In genomic region chr11:109422755-109423113, GRCh38 we compare ENCODE assay signal across 9 cellular contexts. TPM values are rescaled to one million over a fixed set of nuclear protein-coding genes. Genes with fewer than 3 reads are reported as not detected.
DNase-seq lines count a peak whose midpoint lies in the region; ATAC-seq and TF ChIP-seq lines count a peak whose summit lies in the region.
"Had no signal": no experiment of that assay in that cellular context is flagged by ENCODE, and none has a peak within 500 bp of the region (broad histone marks: within the 10 kb centered on the region; RNA-seq: fewer than 3 reads in every experiment).

No MANE protein-coding gene starts in this region.

- DNase-seq in GM03348 (ENCODE audit: low spot score) (peak; percentile 70), WERI-Rb-1 (no peak), glutamatergic neuron (peak; percentile 33), left lobe of liver (ENCODE audit: low spot score) (no peak)
- DNase-seq in activated T-cell treated with anti-CD3 and anti-CD28 coated beads, Interleukin-2, amount 50 U/mL, for 1 hour: no peak
- DNase-seq in CD8-positive, alpha-beta memory T cell: no peak
- no peak for DNase-seq in naive thymus-derived CD4-positive, alpha-beta T cell
- DNase-seq: Karpas-422 had no signal

- H3K9ac ChIP-seq in rectal smooth muscle tissue (ENCODE audit: low read length): no peak overlapping the region

- H3K36me3 ChIP-seq in WERI-Rb-1 (no peaks in the 10 kb centered on the region), rectal smooth muscle tissue (ENCODE audit: control insufficient read depth, insufficient read depth, low read length) (no peaks in the 10 kb centered on the region)
- H3K36me3 ChIP-seq in CD8-positive, alpha-beta memory T cell (ENCODE audit: insufficient read depth, low read length): no peaks in the 10 kb centered on the region
- H3K36me3 ChIP-seq in naive thymus-derived CD4-positive, alpha-beta T cell (ENCODE audit: control insufficient read depth in 2 of 3, insufficient read depth in 3 of 3, low read length in 3 of 3): no peaks in the 10 kb centered on the region

- intact Hi-C loops in naive thymus-derived CD4-positive, alpha-beta T cell (cut with micrococcal nuclease): no loop called here

- no peak for TF ChIP-seq CTCF in WERI-Rb-1 (IDR thresholded peaks at IDR 0.05; ENCODE audit: low read depth, low read length)
- TF ChIP-seq CTCF in glutamatergic neuron (IDR thresholded peaks at IDR 0.05; ENCODE audit: partially characterized antibody, unreplicated experiment): no peak

- H3K4me3 ChIP-seq in WERI-Rb-1 (ENCODE audit: low read depth, low read length) (peak overlapping the region; percentile 54), rectal smooth muscle tissue (ENCODE audit: low read length) (peak overlapping the region; percentile 15)
- H3K4me3 ChIP-seq in CD8-positive, alpha-beta memory T cell (ENCODE audit: low read length): no peak overlapping the region
- H3K4me3 ChIP-seq in naive thymus-derived CD4-positive, alpha-beta T cell (ENCODE audit: low read length): no peak overlapping the region

- H3K9me3 Mint-ChIP-seq in glutamatergic neuron (ENCODE audit: unreplicated experiment): peaks cover 1% of the 10 kb centered on the region
- peaks cover 3 to 15% (median 7%) of the 10 kb centered on the region in 5 donors for H3K9me3 Mint-ChIP-seq in CD8-positive, alpha-beta memory T cell
- peaks cover 0 to 16% (median 4%) of the 10 kb centered on the region in 11 donors for H3K9me3 Mint-ChIP-seq in naive thymus-derived CD4-positive, alpha-beta T cell

- no peaks in the 10 kb centered on the region for H3K4me1 Mint-ChIP-seq in glutamatergic neuron (ENCODE audit: low read depth, unreplicated experiment)
- H3K4me1 Mint-ChIP-seq in CD8-positive, alpha-beta memory T cell: no peaks in the 10 kb centered on the region
- H3K4me1 Mint-ChIP-seq in naive thymus-derived CD4-positive, alpha-beta T cell: peaks cover 0 to 5% (median 0%) of the 10 kb centered on the region in 7 donors

- H3K4me1 ChIP-seq in rectal smooth muscle tissue (ENCODE audit: control insufficient read depth, insufficient read depth, low read length): no peaks in the 10 kb centered on the region
- H3K4me1 ChIP-seq in CD8-positive, alpha-beta memory T cell (ENCODE audit: insufficient read depth, low read length): no peaks in the 10 kb centered on the region
- no peaks in the 10 kb centered on the region for H3K4me1 ChIP-seq in naive thymus-derived CD4-positive, alpha-beta T cell (ENCODE audit: control insufficient read depth in 2 of 2, insufficient read depth in 2 of 2, low read length in 2 of 2)

- H3K27ac ChIP-seq in WERI-Rb-1 (no peak overlapping the region), rectal smooth muscle tissue (ENCODE audit: low read depth, low read length) (no peak overlapping the region)
- H3K27ac ChIP-seq in CD8-positive, alpha-beta memory T cell (ENCODE audit: low read depth, low read length): no peak overlapping the region
- H3K27ac ChIP-seq in naive thymus-derived CD4-positive, alpha-beta T cell (ENCODE audit: low read depth, low read length): no peak overlapping the region

- CTCF ChIA-PET in CD8-positive, alpha-beta memory T cell (lab: Charles Lee): no interaction called here
- CTCF ChIA-PET in naive thymus-derived CD4-positive, alpha-beta T cell (lab: Charles Lee): no interaction called here

- no peaks in the 10 kb centered on the region for H3K9me3 ChIP-seq in WERI-Rb-1 (ENCODE audit: severe bottlenecking)
- H3K9me3 ChIP-seq in CD8-positive, alpha-beta memory T cell (ENCODE audit: low read length): no peaks in the 10 kb centered on the region
- H3K9me3 ChIP-seq in naive thymus-derived CD4-positive, alpha-beta T cell (ENCODE audit: control insufficient read depth in 2 of 3, low read length in 3 of 3): peaks cover 0 to 4% (median 0%) of the 10 kb centered on the region in 3 experiments

- H3K4me3 Mint-ChIP-seq in glutamatergic neuron (ENCODE audit: unreplicated experiment): peak overlapping the region; percentile 91
- no peak overlapping the region for H3K4me3 Mint-ChIP-seq in CD8-positive, alpha-beta memory T cell
- H3K4me3 Mint-ChIP-seq in naive thymus-derived CD4-positive, alpha-beta T cell: no peak overlapping the region

- peaks cover 5% of the 10 kb centered on the region for H3K27me3 Mint-ChIP-seq in glutamatergic neuron (ENCODE audit: unreplicated experiment)
- peaks cover 17 to 32% of the 10 kb centered on the region in 2 donors for H3K27me3 Mint-ChIP-seq in CD8-positive, alpha-beta memory T cell
- peaks cover 28 to 41% (median 38%) of the 10 kb centered on the region in 5 donors for H3K27me3 Mint-ChIP-seq in naive thymus-derived CD4-positive, alpha-beta T cell

- POLR2A ChIA-PET in CD8-positive, alpha-beta memory T cell (lab: Charles Lee): no interaction called here
- POLR2A ChIA-PET in naive thymus-derived CD4-positive, alpha-beta T cell (lab: Charles Lee): no interaction called here

- peaks cover 4% of the 10 kb centered on the region for H3K36me3 Mint-ChIP-seq in glutamatergic neuron (ENCODE audit: unreplicated experiment)
- no peaks in the 10 kb centered on the region for H3K36me3 Mint-ChIP-seq in CD8-positive, alpha-beta memory T cell
- no peaks in the 10 kb centered on the region for H3K36me3 Mint-ChIP-seq in naive thymus-derived CD4-positive, alpha-beta T cell

- ATAC-seq in left lobe of liver: no peak
- ATAC-seq in naive thymus-derived CD4-positive, alpha-beta T cell: no peak

- H3K27me3 ChIP-seq in WERI-Rb-1 (ENCODE audit: insufficient read depth, low read depth, severe bottlenecking) (no peaks in the 10 kb centered on the region), rectal smooth muscle tissue (ENCODE audit: control insufficient read depth, insufficient read depth, low read length) (peaks cover 8% of the 10 kb centered on the region)
- H3K27me3 ChIP-seq in CD8-positive, alpha-beta memory T cell (ENCODE audit: insufficient read depth, low read length, poor library complexity, severe bottlenecking): no peaks in the 10 kb centered on the region
- H3K27me3 ChIP-seq in naive thymus-derived CD4-positive, alpha-beta T cell (ENCODE audit: control insufficient read depth in 2 of 2, insufficient read depth in 2 of 2, low read length in 2 of 2): peaks cover 0 to 3% of the 10 kb centered on the region in 2 donors

- H3K27ac Mint-ChIP-seq in glutamatergic neuron (ENCODE audit: unreplicated experiment): no peak overlapping the region
- H3K27ac Mint-ChIP-seq in CD8-positive, alpha-beta memory T cell: no peak overlapping the region
- H3K27ac Mint-ChIP-seq in naive thymus-derived CD4-positive, alpha-beta T cell: no peak overlapping the region

RNA-seq across cellular contexts. Expression of gene C11orf87, which starts 0.7 kb away (rescaled TPM):
- total RNA-seq in glutamatergic neuron (ENCODE audit: unreplicated experiment) (0.27 TPM), left lobe of liver (not detected)
- total RNA-seq in CD8-positive, alpha-beta memory T cell: not detected
- polyA plus RNA-seq in CD8-positive, alpha-beta memory T cell: not detected
- total RNA-seq in naive thymus-derived CD4-positive, alpha-beta T cell: not detected
- not detected for polyA plus RNA-seq in naive thymus-derived CD4-positive, alpha-beta T cell

Comparison
In these comparisons a context has a peak if more than half of its experiments do, and no peak if none do; other contexts are left out.
1. DNase-seq: peak in GM03348 (single experiment) and glutamatergic neuron (single experiment); none in WERI-Rb-1 (single experiment), activated T-cell treated with anti-CD3 and anti-CD28 coated beads, Interleukin-2, amount 50 U/mL, for 1 hour (single experiment), left lobe of liver (single experiment), CD8-positive, alpha-beta memory T cell (0 of 5) and naive thymus-derived CD4-positive, alpha-beta T cell (0 of 9).
2. H3K4me3 ChIP-seq: peak in WERI-Rb-1 (single experiment) and rectal smooth muscle tissue (single experiment); none in CD8-positive, alpha-beta memory T cell (single experiment) and naive thymus-derived CD4-positive, alpha-beta T cell (single experiment).